ENCODE assay signal across 8 cellular contexts in the genomic region with DNA sequence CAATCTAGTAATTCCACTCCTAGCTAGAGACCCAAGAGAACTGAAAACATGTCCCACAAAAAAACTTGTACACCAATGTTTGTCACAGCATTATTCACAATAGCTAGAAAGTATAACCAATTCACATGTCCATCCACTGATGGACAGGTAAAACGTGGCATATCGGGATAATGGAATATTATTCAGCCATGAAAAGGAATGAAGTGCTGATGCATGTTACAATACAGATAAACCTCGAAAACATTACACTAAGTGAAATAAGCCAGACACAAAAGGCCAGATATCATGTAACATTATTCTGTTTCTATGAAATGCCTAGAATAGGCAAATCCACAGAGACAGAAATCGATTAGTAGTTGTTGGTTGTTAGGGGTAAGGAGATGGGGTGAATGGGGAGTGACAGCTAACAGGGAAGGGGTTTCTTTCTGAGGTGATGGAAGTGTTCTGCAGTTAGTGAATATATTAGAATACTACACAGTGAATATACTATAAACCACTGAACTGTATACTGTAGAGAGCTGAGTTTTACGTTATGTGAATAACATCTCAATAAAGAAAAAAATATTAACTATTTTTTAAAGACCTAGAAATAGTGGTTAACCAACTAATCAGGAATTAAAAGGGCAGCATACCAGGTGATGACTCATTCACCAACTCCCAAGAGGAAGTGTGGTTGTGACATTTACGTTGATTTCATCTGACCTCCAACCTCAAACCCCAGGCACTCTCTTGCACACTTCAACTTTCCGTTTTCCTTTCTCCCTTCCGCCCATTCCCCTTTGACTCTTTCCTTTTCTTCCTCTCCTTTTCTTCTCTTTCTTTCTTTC. TPM values are rescaled to one million over a fixed set of nuclear protein-coding genes. Genes with fewer than 3 reads are reported as not detected.
A peak's percentile ranks its signal among the peaks of the same experiment; 100 is the strongest.
DNase-seq lines count a peak whose midpoint lies in the region; ATAC-seq, FAIRE-seq and TF ChIP-seq lines count a peak whose summit lies in the region.

No MANE protein-coding gene starts in this region.

- no peaks in the 10 kb centered on the region for H3K9me2 ChIP-seq in GM23248 (ENCODE audit: insufficient read depth)
- H3K9me2 ChIP-seq in SK-N-SH, result no peaks in the 10 kb centered on the region

- H3K36me3 ChIP-seq in GM23248 (ENCODE audit: low read depth) (no peaks in the 10 kb centered on the region), gastroesophageal sphincter (no peaks in the 10 kb centered on the region), SK-N-SH (replicated peaks in 1 of 2; ENCODE audit: control insufficient read depth in 1 of 2, insufficient read depth in 2 of 2, low read length in 1 of 2) (no peaks in the 10 kb centered on the region), sigmoid colon (no peaks in the 10 kb centered on the region), uterus (no peaks in the 10 kb centered on the region)

- CTCF ChIA-PET in SK-N-SH (lab: Yijun Ruan, JAX), result no interaction called here

- TF ChIP-seq EP300 in gastroesophageal sphincter (IDR thresholded peaks at IDR 0.05), result no peak
- TF ChIP-seq EP300 in SK-N-SH (IDR thresholded peaks at IDR 0.05; ENCODE audit: borderline replicate concordance in 1 of 2, low read depth in 1 of 2, low read length in 1 of 2), result no peak
- TF ChIP-seq EP300 in sigmoid colon (IDR thresholded peaks at IDR 0.05), result no peak

- H3K9ac ChIP-seq in GM23248 (no peak overlapping the region), SK-N-SH (no peak overlapping the region)

- WGBS in GM23248 (ENCODE audit: low coverage in 1 of 2, low lambda C conversion rate in 2 of 2, missing lambda C conversion rate in 2 of 2), 2 experiments, result 57 to 59% methylated on average over 8 of the region's 8 CpGs
- 56 to 81% methylated on average over 6 to 8 of the region's 8 CpGs for WGBS in gastroesophageal sphincter (ENCODE audit: low coverage in 1 of 2), 2 donors
- WGBS in SK-N-SH (ENCODE audit: low lambda C conversion rate), result 27% methylated on average over 8 of the region's 8 CpGs
- 59 to 68% methylated on average over 8 of the region's 8 CpGs for WGBS in sigmoid colon, 2 donors

- no peaks in the 10 kb centered on the region for H4K20me1 ChIP-seq in GM23248 (ENCODE audit: insufficient read depth)
- H4K20me1 ChIP-seq in SK-N-SH (ENCODE audit: insufficient read depth), result no peaks in the 10 kb centered on the region

- no peak for TF ChIP-seq RAD21 in SK-N-SH (IDR thresholded peaks at IDR 0.05; ENCODE audit: low read length)

- intact Hi-C loops in sigmoid colon (cut with DNase I), result no loop called here
- intact Hi-C loops in uterus (cut with DNase I; ENCODE audit: low total_unique reads), result no loop called here

- ATAC-seq in gastroesophageal sphincter, result peak; percentile 55

- H3K27me3 ChIP-seq in GM23248 (replicated peaks; ENCODE audit: insufficient read depth), result no peaks in the 10 kb centered on the region
- H3K27me3 ChIP-seq in gastroesophageal sphincter, result no peaks in the 10 kb centered on the region
- H3K27me3 ChIP-seq in SK-N-SH (ENCODE audit: insufficient read depth), result peaks cover 8% of the 10 kb centered on the region; the same call in 1 of the 2 replicates
- no peaks in the 10 kb centered on the region for H3K27me3 ChIP-seq in sigmoid colon
- H3K27me3 ChIP-seq in uterus, result no peaks in the 10 kb centered on the region

- POLR2A ChIA-PET in SK-N-SH (lab: Yijun Ruan, JAX), result no interaction called here

- in situ Hi-C loops in GM23248 (cut with MboI) (no loop called here), G401 (cut with HindIII; ENCODE audit: low sequenced_read_pairs) (no loop called here)

- FAIRE-seq in RCC 7860 (lab: Jason Lieb, UNC), result peak; percentile 55

- no peak overlapping the region for H3K27ac ChIP-seq in GM23248
- H3K27ac ChIP-seq in gastroesophageal sphincter, result no peak overlapping the region
- no peak overlapping the region for H3K27ac ChIP-seq in SK-N-SH (ENCODE audit: low read depth in 2 of 2, low read length in 1 of 2)
- H3K27ac ChIP-seq in sigmoid colon, result no peak overlapping the region
- no peak overlapping the region for H3K27ac ChIP-seq in uterus

- peaks cover 9% of the 10 kb centered on the region; the same call in 1 of the 2 replicates for H3F3A ChIP-seq in GM23248 (ENCODE audit: insufficient read depth)
- no peaks in the 10 kb centered on the region for H3F3A ChIP-seq in SK-N-SH (replicated peaks; ENCODE audit: insufficient read depth)

- TF ChIP-seq POLR2A in gastroesophageal sphincter (IDR thresholded peaks at IDR 0.05), result no peak
- no peak for TF ChIP-seq POLR2A in sigmoid colon (IDR thresholded peaks at IDR 0.05)
- no peak for TF ChIP-seq POLR2A in uterus (IDR thresholded peaks at IDR 0.05)

- H3K9me3 ChIP-seq in GM23248 (ENCODE audit: low read depth) (no peaks in the 10 kb centered on the region), gastroesophageal sphincter (no peaks in the 10 kb centered on the region), SK-N-SH (no peaks in the 10 kb centered on the region), sigmoid colon (no peaks in the 10 kb centered on the region), uterus (no peaks in the 10 kb centered on the region)

- H3K4me3 ChIP-seq in GM23248 (no peak overlapping the region), gastroesophageal sphincter (no peak overlapping the region), SK-N-SH (ENCODE audit: low read depth in 2 of 2, low read length in 1 of 2) (no peak overlapping the region), sigmoid colon (no peak overlapping the region), uterus (no peak overlapping the region)

- peak; percentile 21 for DNase-seq in GDM1 (lab: John Stamatoyannopoulos, UW)
- DNase-seq in GM23248, result peak; percentile 80
- DNase-seq in RCC 7860 (ENCODE audit: low spot score), result peak; percentile 38
- DNase-seq in G401 (ENCODE audit: low spot score), result no peak
- DNase-seq in SK-N-SH, result no peak
- no peak for DNase-seq in sigmoid colon
- no peak for DNase-seq in uterus

- H3K4me2 ChIP-seq in GM23248 (ENCODE audit: unreplicated experiment) (peak overlapping the region; percentile 41), SK-N-SH (no peak overlapping the region)

- no peak overlapping the region for H2AFZ ChIP-seq in GM23248
- no peak overlapping the region for H2AFZ ChIP-seq in SK-N-SH (ENCODE audit: low read depth)

- H3K79me2 ChIP-seq in GM23248 (ENCODE audit: insufficient read depth) (peaks cover 3% of the 10 kb centered on the region; the same call in 1 of the 2 replicates), SK-N-SH (ENCODE audit: insufficient read depth) (no peaks in the 10 kb centered on the region)

- TF ChIP-seq CTCF in gastroesophageal sphincter (IDR thresholded peaks at IDR 0.05) (no peak), SK-N-SH (IDR thresholded peaks at IDR 0.05) (no peak), sigmoid colon (IDR thresholded peaks at IDR 0.05) (no peak), uterus (IDR thresholded peaks at IDR 0.05) (no peak)

- H3K4me1 ChIP-seq in GM23248 (ENCODE audit: insufficient read depth) (peaks cover 14% of the 10 kb centered on the region), gastroesophageal sphincter (peaks cover 0 to 23% (median 3%) of the 10 kb centered on the region in 3 donors), SK-N-SH (ENCODE audit: control insufficient read depth in 1 of 2, insufficient read depth in 2 of 2, low read depth in 1 of 2, low read length in 1 of 2) (no peaks in the 10 kb centered on the region; a peak in 1 of 4 replicates), sigmoid colon (no peaks in the 10 kb centered on the region), uterus (peaks cover 0 to 5% of the 10 kb centered on the region in 2 donors)

TF ChIP-seq in SK-N-SH, 30 proteins besides CTCF, POLR2A, EP300 and RAD21:
- TF ChIP-seq RCOR1 (IDR thresholded peaks at IDR 0.05; ENCODE audit: low read length) (no peak), GATA2 (CRISPR knock-in tag; IDR thresholded peaks at IDR 0.05) (no peak)
- TF ChIP-seq, protein P1, sequence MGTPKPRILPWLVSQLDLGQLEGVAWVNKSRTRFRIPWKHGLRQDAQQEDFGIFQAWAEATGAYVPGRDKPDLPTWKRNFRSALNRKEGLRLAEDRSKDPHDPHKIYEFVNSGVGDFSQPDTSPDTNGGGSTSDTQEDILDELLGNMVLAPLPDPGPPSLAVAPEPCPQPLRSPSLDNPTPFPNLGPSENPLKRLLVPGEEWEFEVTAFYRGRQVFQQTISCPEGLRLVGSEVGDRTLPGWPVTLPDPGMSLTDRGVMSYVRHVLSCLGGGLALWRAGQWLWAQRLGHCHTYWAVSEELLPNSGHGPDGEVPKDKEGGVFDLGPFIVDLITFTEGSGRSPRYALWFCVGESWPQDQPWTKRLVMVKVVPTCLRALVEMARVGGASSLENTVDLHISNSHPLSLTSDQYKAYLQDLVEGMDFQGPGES (IDR thresholded peaks at IDR 0.05; ENCODE audit: low read depth, low read length), result no peak

RNA-seq across cellular contexts. Expression of a gene that starts 48.6 kb away (rescaled TPM):
- 13.4 and 15.0 TPM in 2 replicates for total RNA-seq in GM23248 (2014; rRNA removed; shearing (Covaris generic))
- polyA plus RNA-seq in GM23248 (2016; fragmentation: Nextera tagmentation; extraction: Ambion mirVana) (6.7 TPM in 2 replicates), SK-N-SH (2012; rRNA removed) (0.12 and 0.24 TPM in 2 replicates), sigmoid colon (10 to 100 TPM in 1 of 3 donors, 1 to 10 TPM in 2; 6.5 to 17.9 (median 9.6) TPM)
- total RNA-seq in gastroesophageal sphincter (100 to 1,000 TPM in 1 of 4 donors, 10 to 100 TPM in 3; 62.6 to 122 (median 77.0) TPM), sigmoid colon (10 to 100 TPM; 35.1 to 67.6 (median 59.5) TPM), uterus (10 to 100 TPM; 12.8 to 95.9 (median 40.8) TPM)
- total RNA-seq in G401 (2014; rRNA removed; shearing (Covaris generic)), result 12.6 and 14.3 TPM in 2 replicates
- polyA plus RNA-seq in SK-N-SH (2012; cell fraction: cytosol; rRNA removed), result 0.05 and 0.39 TPM in 2 replicates
- 0.16 and 0.25 TPM in 2 replicates for polyA plus RNA-seq in SK-N-SH (2012; cell fraction: nucleus; rRNA removed)

Comparison
In these comparisons a context has a peak if more than half of its experiments do, and no peak if none do; other contexts are left out.
1. DNase-seq: peak in GDM1 (single experiment), GM23248 (single experiment) and RCC 7860 (single experiment); none in G401 (single experiment), SK-N-SH (single experiment), sigmoid colon (single experiment) and uterus (0 of 2).